Comparison of ENCODE assay signal across 22 cellular contexts in genomic region chr9:69229367-69229766, GRCh38.
"Had no signal": no experiment of that assay in that cellular context is flagged by ENCODE, and none has a peak within 500 bp of the region (broad histone marks: within the 10 kb centered on the region; RNA-seq: fewer than 3 reads in every experiment).

No MANE protein-coding gene starts in this region.

- H3K36me3 ChIP-seq: breast epithelium had no signal

- H3K4me3 Mint-ChIP-seq: activated CD4-positive, alpha-beta T cell treated with anti-CD3 and anti-CD28 coated beads, Interleukin-2, amount 10 ng/mL, durations not matched to agents 24 days and 14 days; activated CD8-positive, alpha-beta memory T cell treated with anti-CD3 and anti-CD28 coated beads, Interleukin-2, amount 10 ng/mL, durations not matched to agents 7 days and 5 days; activated naive CD4-positive, alpha-beta T cell treated with anti-CD3 and anti-CD28 coated beads, Interleukin-2, amount 50 U/mL, for 24 hours; activated T-cell treated with anti-CD3 and anti-CD28 coated beads, Interleukin-2, amount 50 U/mL, for 24 hours; activated T-helper 1 cell treated with anti-CD3 and anti-CD28 coated beads, Interleukin-12 subunit alpha, Interleukin-12 subunit beta, Interleukin-2, Interleukin-4 antibody, amounts not matched to agents 30 ng/mL and 10 ng/mL and 1 ng/mL, durations not matched to agents 14 hours and 24 hours and 36 hours; T-helper 1 cell treated with Interleukin-12 subunit alpha and Interleukin-12 subunit beta and Interleukin-4 antibody, amounts not matched to agents 30 μg/mL and 1 μg/mL, for 36 hours had no signal

- H3K27ac ChIP-seq: breast epithelium had no signal

- H3K4me3 ChIP-seq: breast epithelium had no signal

- H3K27me3 Mint-ChIP-seq: activated CD4-positive, alpha-beta T cell treated with anti-CD3 and anti-CD28 coated beads, Interleukin-2, amount 10 ng/mL, durations not matched to agents 24 days and 14 days; activated CD8-positive, alpha-beta memory T cell treated with anti-CD3 and anti-CD28 coated beads, Interleukin-2, amount 10 ng/mL, durations not matched to agents 7 days and 5 days; activated naive CD4-positive, alpha-beta T cell treated with anti-CD3 and anti-CD28 coated beads, Interleukin-2, amount 50 U/mL, for 24 hours; activated T-cell treated with anti-CD3 and anti-CD28 coated beads, Interleukin-2, amount 50 U/mL, for 24 hours had no signal

- H3K9me3 Mint-ChIP-seq: activated CD4-positive, alpha-beta T cell treated with anti-CD3 and anti-CD28 coated beads, Interleukin-2, amount 10 ng/mL, durations not matched to agents 24 days and 14 days; activated naive CD4-positive, alpha-beta T cell treated with anti-CD3 and anti-CD28 coated beads, Interleukin-2, amount 50 U/mL, for 24 hours; activated T-cell treated with anti-CD3 and anti-CD28 coated beads, Interleukin-2, amount 50 U/mL, for 24 hours; activated T-helper 1 cell treated with anti-CD3 and anti-CD28 coated beads, Interleukin-12 subunit alpha, Interleukin-12 subunit beta, Interleukin-2, Interleukin-4 antibody, amounts not matched to agents 30 ng/mL and 10 ng/mL and 1 ng/mL, durations not matched to agents 14 hours and 24 hours and 36 hours; T-helper 1 cell treated with Interleukin-12 subunit alpha and Interleukin-12 subunit beta and Interleukin-4 antibody, amounts not matched to agents 30 μg/mL and 1 μg/mL, for 36 hours had no signal

- H3K4me1 ChIP-seq: breast epithelium had no signal

- H3K4me1 Mint-ChIP-seq: activated CD4-positive, alpha-beta T cell treated with anti-CD3 and anti-CD28 coated beads, Interleukin-2, amount 10 ng/mL, durations not matched to agents 24 days and 14 days; activated CD8-positive, alpha-beta memory T cell treated with anti-CD3 and anti-CD28 coated beads, Interleukin-2, amount 10 ng/mL, durations not matched to agents 7 days and 5 days; activated naive CD4-positive, alpha-beta T cell treated with anti-CD3 and anti-CD28 coated beads, Interleukin-2, amount 50 U/mL, for 24 hours had no signal

- H3K27ac Mint-ChIP-seq: activated CD4-positive, alpha-beta T cell treated with anti-CD3 and anti-CD28 coated beads, Interleukin-2, amount 10 ng/mL, durations not matched to agents 24 days and 14 days; activated CD8-positive, alpha-beta memory T cell treated with anti-CD3 and anti-CD28 coated beads, Interleukin-2, amount 10 ng/mL, durations not matched to agents 7 days and 5 days; activated naive CD4-positive, alpha-beta T cell treated with anti-CD3 and anti-CD28 coated beads, Interleukin-2, amount 50 U/mL, for 24 hours; activated T-cell treated with anti-CD3 and anti-CD28 coated beads, Interleukin-2, amount 50 U/mL, for 24 hours; activated T-helper 1 cell treated with anti-CD3 and anti-CD28 coated beads, Interleukin-12 subunit alpha, Interleukin-12 subunit beta, Interleukin-2, Interleukin-4 antibody, amounts not matched to agents 30 ng/mL and 10 ng/mL and 1 ng/mL, durations not matched to agents 14 hours and 24 hours and 36 hours; T-helper 1 cell treated with Interleukin-12 subunit alpha and Interleukin-12 subunit beta and Interleukin-4 antibody, amounts not matched to agents 30 μg/mL and 1 μg/mL, for 36 hours had no signal

- H3K9me3 ChIP-seq: breast epithelium had no signal

- ATAC-seq: activated CD8-positive, alpha-beta memory T cell treated with anti-CD3 and anti-CD28 coated beads, Interleukin-2, amount 10 ng/mL, durations not matched to agents 7 days and 5 days; PC-3 had no signal

- DNase-seq: activated CD4-positive, alpha-beta T cell treated with anti-CD3 and anti-CD28 coated beads for 1 hour; activated CD4-positive, alpha-beta T cell treated with anti-CD3 and anti-CD28 coated beads, Interleukin-2, amount 10 ng/mL, durations not matched to agents 24 days and 14 days; activated CD4-positive, alpha-beta T cell treated with anti-CD3 and anti-CD28 coated beads, Interleukin-2, amount 50 U/mL, for 48 hours; activated CD8-positive, alpha-beta memory T cell treated with anti-CD3 and anti-CD28 coated beads, Interleukin-2, amount 10 ng/mL, durations not matched to agents 7 days and 5 days; activated effector memory CD4-positive, alpha-beta T cell treated with Interleukin-2 at 50 U/mL for 16 hours; activated naive CD4-positive, alpha-beta T cell; activated T-cell treated with anti-CD3 and anti-CD28 coated beads, Interleukin-2, amount 50 U/mL, for 24 hours; aorta; central memory CD4-positive, alpha-beta T cell; Kasumi-1; NCI-H1105 treated with DMSO at 0.1 percent for 48 hours; NCI-H1436 treated with DMSO at 0.1 percent for 48 hours; NCI-H187; NCI-H2081; NCI-H446; NCI-H524; PC-3; SHP77 had no signal

- H3K27me3 ChIP-seq: breast epithelium had no signal
